Comparison of ENCODE assay signal across 31 cellular contexts in the genomic region with DNA sequence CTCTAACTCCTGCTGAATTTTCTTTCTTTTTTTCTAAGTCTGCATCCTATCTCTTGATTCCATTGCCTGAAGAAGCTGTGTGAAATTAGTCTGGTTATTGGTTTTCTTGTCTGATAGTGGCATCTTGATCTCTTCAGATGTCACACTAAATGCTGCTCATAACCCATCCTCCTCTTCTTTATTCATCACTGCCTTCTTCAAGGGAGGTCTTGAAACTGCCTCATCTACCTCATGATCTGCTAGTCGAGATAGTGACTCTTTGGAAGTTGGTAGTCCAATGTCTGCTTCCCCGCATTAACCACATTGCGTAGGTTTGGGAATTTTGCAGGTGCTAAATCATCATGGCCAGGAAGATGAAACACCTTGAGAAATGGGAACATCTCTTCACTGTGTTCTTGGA.
"Had no signal": no experiment of that assay in that cellular context is flagged by ENCODE, and none has a peak within 500 bp of the region (broad histone marks: within the 10 kb centered on the region; RNA-seq: fewer than 3 reads in every experiment).

No MANE protein-coding gene starts in this region.

- H3K27me3 ChIP-seq: gastrocnemius medialis, left lung, ovary, sigmoid colon, stomach, testis, tibial artery had no signal

- H3K27ac Mint-ChIP-seq: dendritic cell treated with granulocyte-macrophage colony-stimulating factor and Interleukin-4, amounts not matched to agents 40 ng/mL and 50 ng/mL, for 4 days; endodermal cell; memory B cell; natural killer cell; stimulated activated effector memory CD8-positive, alpha-beta T cell treated with anti-CD3 and anti-CD28 coated beads, Interleukin-12 subunit alpha, Interleukin-12 subunit beta, amount 100 ng/mL, for 72 hours; type B pancreatic cell had no signal

- H3K36me3 ChIP-seq: gastrocnemius medialis, ovary had no signal

- H3K4me3 Mint-ChIP-seq: dendritic cell treated with granulocyte-macrophage colony-stimulating factor and Interleukin-4, amounts not matched to agents 40 ng/mL and 50 ng/mL, for 4 days; endodermal cell; memory B cell; natural killer cell; stimulated activated effector memory CD8-positive, alpha-beta T cell treated with anti-CD3 and anti-CD28 coated beads, Interleukin-12 subunit alpha, Interleukin-12 subunit beta, amount 100 ng/mL, for 72 hours; type B pancreatic cell had no signal

- H3K4me1 ChIP-seq: left lung, lower lobe of right lung, testis had no signal

- H3K4me1 Mint-ChIP-seq: endodermal cell, memory B cell, natural killer cell had no signal

- H3K36me3 Mint-ChIP-seq: memory B cell, natural killer cell had no signal

- H3K9me3 Mint-ChIP-seq: dendritic cell treated with granulocyte-macrophage colony-stimulating factor and Interleukin-4, amounts not matched to agents 40 ng/mL and 50 ng/mL, for 4 days; endodermal cell; memory B cell; natural killer cell; stimulated activated effector memory CD8-positive, alpha-beta T cell treated with anti-CD3 and anti-CD28 coated beads, Interleukin-12 subunit alpha, Interleukin-12 subunit beta, amount 100 ng/mL, for 72 hours; type B pancreatic cell had no signal

- FAIRE-seq: colon, islet of Langerhans had no signal

- H3K27ac ChIP-seq: epithelial cell of prostate, lower lobe of right lung, ovary, sigmoid colon, testis, tibial artery had no signal

- H3K27me3 Mint-ChIP-seq: memory B cell, type B pancreatic cell had no signal

- ATAC-seq: esophagus mucosa; gastrocnemius medialis; left cardiac atrium; left lung; lower lobe of right lung; natural killer cell; psoas muscle; right cardiac atrium; stimulated activated effector memory CD8-positive, alpha-beta T cell treated with anti-CD3 and anti-CD28 coated beads, Interleukin-12 subunit alpha, Interleukin-12 subunit beta, amount 100 ng/mL, for 72 hours had no signal

- H3K4me3 ChIP-seq: gastrocnemius medialis, left lung, lower lobe of right lung, ovary, psoas muscle, sigmoid colon, stomach, testis, tibial artery had no signal

- DNase-seq: effector CD8-positive, alpha-beta T cell; endodermal cell; foreskin fibroblast; gastrocnemius medialis; head of caudate nucleus; hippocampal formation; left cardiac atrium; left lung; lower lobe of right lung; natural killer cell; occipital lobe; ovary; posterior cingulate gyrus; psoas muscle; right cardiac atrium; sigmoid colon; stimulated activated CD4-positive, alpha-beta T cell treated with anti-CD3 and anti-CD28 coated beads, Interleukin-2, amount 100 ng/mL, for 24 hours; stimulated activated CD4-positive, alpha-beta T cell treated with anti-CD3 and anti-CD28 coated beads, Interleukin-4, amount 100 ng/mL, for 24 hours; stimulated activated naive CD4-positive, alpha-beta T cell treated with Interleukin-2 at 50 U/mL for 16 hours; stomach; substantia nigra; testis; tibial artery had no signal

- H3K9me3 ChIP-seq: gastrocnemius medialis, left lung, lower lobe of right lung, ovary, psoas muscle, sigmoid colon, stomach, testis, tibial artery had no signal
